In the genomic region with DNA sequence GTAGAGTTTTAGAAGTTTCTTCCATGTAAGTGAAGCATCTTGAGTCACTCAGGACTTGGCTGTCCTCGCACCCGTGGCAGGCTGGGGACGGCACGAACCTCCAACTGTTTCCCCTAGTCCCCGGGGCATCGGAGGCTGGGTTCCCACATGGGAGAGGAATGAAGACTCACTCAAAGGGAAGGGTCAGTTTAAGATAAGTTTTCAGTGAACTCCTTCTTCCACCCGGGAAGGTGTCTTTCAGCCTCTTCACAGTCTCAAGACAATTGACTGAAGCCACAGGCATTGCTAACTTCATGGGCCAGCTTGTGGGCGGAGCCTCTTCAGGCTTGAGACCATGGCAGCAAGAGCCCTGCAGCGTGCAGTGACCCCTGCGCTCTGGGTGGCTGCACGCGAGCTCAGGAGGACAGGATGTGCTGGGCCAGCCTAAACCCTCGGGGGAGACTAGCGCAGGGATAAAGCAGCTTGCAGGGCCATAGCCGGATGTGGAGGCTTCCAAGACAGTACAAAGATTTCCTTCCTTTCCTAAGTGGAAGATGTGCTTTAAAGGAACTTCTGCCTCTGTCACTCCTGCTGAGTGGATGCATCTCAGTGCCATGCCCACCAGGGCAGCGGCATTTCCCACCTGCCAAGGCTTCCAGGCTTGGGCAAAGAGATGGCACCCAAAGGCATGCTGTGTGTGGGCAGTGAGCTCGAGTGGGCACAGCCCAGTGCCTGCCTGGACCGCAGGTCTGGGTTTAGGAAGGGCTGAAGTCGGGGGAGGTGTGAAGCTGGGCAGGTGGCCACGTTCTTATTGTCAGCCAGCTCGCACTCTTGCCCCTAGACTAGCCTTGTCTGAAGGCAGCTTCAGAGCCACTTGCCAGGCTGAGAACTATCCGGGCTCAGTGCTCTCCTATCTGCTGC, we compare ENCODE assay signal across 10 cellular contexts. TPM values are rescaled to one million over a fixed set of nuclear protein-coding genes. Genes with fewer than 3 reads are reported as not detected.
DNase-seq lines count a peak whose midpoint lies in the region; ATAC-seq, FAIRE-seq and TF ChIP-seq lines count a peak whose summit lies in the region.
"Had no signal": no experiment of that assay in that cellular context is flagged by ENCODE, and none has a peak within 500 bp of the region (broad histone marks: within the 10 kb centered on the region; RNA-seq: fewer than 3 reads in every experiment).

No MANE protein-coding gene starts in this region.

- ATAC-seq in lung (ENCODE audit: insufficient read depth, low FRiP score) = no peak
- no peak for ATAC-seq in stimulated activated naive CD8-positive, alpha-beta T cell treated with anti-CD3 and anti-CD28 coated beads, Interleukin-15, Interleukin-2, amounts not matched to agents 100 U/mL and 50 U/mL, for 24 hours

- H3K9me3 ChIP-seq in BLaER1 treated with 17β-estradiol and CSF1 and Interleukin-3, amounts not matched to agents 10 nM and 100 nM (replicated peaks in 1 of 11) = no peaks in the 10 kb centered on the region
- no peaks in the 10 kb centered on the region for H3K9me3 ChIP-seq in lung (ENCODE audit: control insufficient read depth in 2 of 2, insufficient read depth in 1 of 2, low read length in 1 of 2)

- no peak for TF ChIP-seq POLR2A in GM12892 (IDR thresholded peaks at IDR 0.05; ENCODE audit: low read depth, low read length)

- peaks cover 0 to 28% (median 13%) of the 10 kb centered on the region in 10 experiments; a peak in 18 of 20 replicates for H3K4me1 ChIP-seq in BLaER1 treated with 17β-estradiol and CSF1 and Interleukin-3, amounts not matched to agents 10 nM and 100 nM
- peaks cover 7 to 8% of the 10 kb centered on the region in 2 donors for H3K4me1 ChIP-seq in lung (ENCODE audit: control insufficient read depth in 2 of 2, insufficient read depth in 2 of 2, low read length in 2 of 2)

- FAIRE-seq in GM12892 (lab: Jason Lieb, UNC) = no peak
- FAIRE-seq: frontal cortex, H54 had no signal

- peak overlapping the region in 9 of 11 experiments; percentile 43 to 72 (median 67); a peak in 17 of 22 replicates for H3K4me2 ChIP-seq in BLaER1 treated with 17β-estradiol and CSF1 and Interleukin-3, amounts not matched to agents 10 nM and 100 nM

- no peak for TF ChIP-seq CTCF in lung (IDR thresholded peaks at IDR 0.05; ENCODE audit: control extremely low read depth, extremely low read depth)

- no peak overlapping the region for H3K4me3 ChIP-seq in BLaER1 treated with 17β-estradiol and CSF1 and Interleukin-3, amounts not matched to agents 10 nM and 100 nM
- no peak overlapping the region for H3K4me3 ChIP-seq in lung

- peak overlapping the region in 3 of 11 experiments; percentile 8 to 44 (median 35); a peak in 2 of 22 replicates for H3K27ac ChIP-seq in BLaER1 treated with 17β-estradiol and CSF1 and Interleukin-3, amounts not matched to agents 10 nM and 100 nM
- H3K27ac ChIP-seq in cingulate gyrus (ENCODE audit: low read depth, low read length) (peak overlapping the region; percentile 23), lung (ENCODE audit: low read depth in 1 of 2, low read length in 1 of 2) (peak overlapping the region; percentile 22 to 37)

- H4K20me1 ChIP-seq in BLaER1 treated with 17β-estradiol and CSF1 and Interleukin-3, amounts not matched to agents 10 nM and 100 nM = peaks cover 0 to 54% (median 13%) of the 10 kb centered on the region in 11 experiments; a peak in 11 of 22 replicates

- H3K9ac ChIP-seq in BLaER1 treated with 17β-estradiol and CSF1 and Interleukin-3, amounts not matched to agents 10 nM and 100 nM = peak overlapping the region in 2 of 11 experiments; percentile 14 to 27; a peak in 1 of 22 replicates

- WGBS in lung, 2 donors = 69 to 77% methylated on average over 22 of the region's 22 CpGs

- peaks cover 58 to 100% (median 99%) of the 10 kb centered on the region in 11 experiments for H3K36me3 ChIP-seq in BLaER1 treated with 17β-estradiol and CSF1 and Interleukin-3, amounts not matched to agents 10 nM and 100 nM
- peaks cover 2 to 48% of the 10 kb centered on the region in 2 donors for H3K36me3 ChIP-seq in lung (ENCODE audit: control insufficient read depth in 2 of 2, insufficient read depth in 2 of 2, low read length in 2 of 2)

- no peaks in the 10 kb centered on the region for H3K27me3 ChIP-seq in BLaER1 treated with 17β-estradiol and CSF1 and Interleukin-3, amounts not matched to agents 10 nM and 100 nM
- no peaks in the 10 kb centered on the region for H3K27me3 ChIP-seq in lung (ENCODE audit: control insufficient read depth, insufficient read depth)

- DNase-seq in lung (ENCODE audit: low spot score) (no peak), GM03348 (ENCODE audit: low spot score) (no peak), GM12892 (ENCODE audit: insufficient read length) (no peak)
- DNase-seq in stimulated activated naive CD8-positive, alpha-beta T cell treated with anti-CD3 and anti-CD28 coated beads, Interleukin-15, Interleukin-2, amounts not matched to agents 100 U/mL and 50 U/mL, for 24 hours = no peak
- DNase-seq: activated naive CD4-positive, alpha-beta T cell treated with Interleukin-2 at 50 U/mL for 16 hours; NCI-H526 treated with DMSO at 0.1 percent for 48 hours had no signal

RNA-seq across cellular contexts. Expression of gene PPIL2, which starts 32.9 kb away (rescaled TPM):
- 10 to 100 TPM; 34.4 to 44.0 TPM for total RNA-seq in lung
- 10 to 100 TPM; 23.0 to 29.8 TPM for polyA plus RNA-seq in lung
- 25.0 TPM for polyA plus RNA-seq in GM12892 (2012; ENCODE audit: missing spikeins)

RNA-seq across cellular contexts. Expression of gene YPEL1, which starts 36.9 kb away (rescaled TPM):
- total RNA-seq in lung = 10 to 100 TPM in 1 of 2 donors, 1 to 10 TPM in 1; 4.0 to 15.1 TPM
- polyA plus RNA-seq in lung = 1 to 10 TPM; 1.6 to 3.0 TPM
- polyA plus RNA-seq in GM12892 (2012; ENCODE audit: missing spikeins) = 1.4 TPM

RNA-seq across cellular contexts. Expression of gene SDF2L1, which starts 56.6 kb away (rescaled TPM):
- 100 to 1,000 TPM in 1 of 2 donors, 1 to 10 TPM in 1; 7.3 to 116 TPM for total RNA-seq in lung
- polyA plus RNA-seq in lung = 100 to 1,000 TPM in 1 of 2 donors, 10 to 100 TPM in 1; 40.0 to 200 TPM
- 23.3 TPM for polyA plus RNA-seq in GM12892 (2012; ENCODE audit: missing spikeins)
